In genomic region chr19:18503337-18503970, GRCh38 we compare ENCODE assay signal across 1 cellular context.
TF ChIP-seq lines count a peak whose summit lies in the region.

No MANE protein-coding gene starts in this region.

TF ChIP-seq in H1, 55 proteins besides CTCF, POLR2A, EP300 and RAD21 (continued from another document):
- no peak for TF ChIP-seq EGR1 (IDR thresholded peaks at IDR 0.05; ENCODE audit: borderline replicate concordance, low read depth, low read length)
- no peak for TF ChIP-seq ATF3 (IDR thresholded peaks at IDR 0.05; ENCODE audit: insufficient read depth, low read depth, low read length)
- no peak for TF ChIP-seq SUZ12 (IDR thresholded peaks at IDR 0.05; ENCODE audit: low read length)
- no peak for TF ChIP-seq TAF7 (optimal IDR thresholded peaks at IDR 0.05; ENCODE audit: borderline replicate concordance, low read depth, low read length)
- TF ChIP-seq GTF2F1 (IDR thresholded peaks at IDR 0.05; ENCODE audit: borderline replicate concordance, low read depth, low read length): no peak
- no peak for TF ChIP-seq RNF2 (IDR thresholded peaks at IDR 0.05; ENCODE audit: borderline replicate concordance, low read depth, low read length, missing control alignments, poor library complexity, severe bottlenecking)
